1 cellular context compared by ENCODE assay signal in genomic region chr11:28657378-28658030, GRCh38.
TF ChIP-seq lines count a peak whose summit lies in the region.

No MANE protein-coding gene starts in this region.

TF ChIP-seq in SK-N-SH, 30 proteins besides CTCF, POLR2A, EP300 and RAD21 (continued from another document):
- TF ChIP-seq, protein P1, sequence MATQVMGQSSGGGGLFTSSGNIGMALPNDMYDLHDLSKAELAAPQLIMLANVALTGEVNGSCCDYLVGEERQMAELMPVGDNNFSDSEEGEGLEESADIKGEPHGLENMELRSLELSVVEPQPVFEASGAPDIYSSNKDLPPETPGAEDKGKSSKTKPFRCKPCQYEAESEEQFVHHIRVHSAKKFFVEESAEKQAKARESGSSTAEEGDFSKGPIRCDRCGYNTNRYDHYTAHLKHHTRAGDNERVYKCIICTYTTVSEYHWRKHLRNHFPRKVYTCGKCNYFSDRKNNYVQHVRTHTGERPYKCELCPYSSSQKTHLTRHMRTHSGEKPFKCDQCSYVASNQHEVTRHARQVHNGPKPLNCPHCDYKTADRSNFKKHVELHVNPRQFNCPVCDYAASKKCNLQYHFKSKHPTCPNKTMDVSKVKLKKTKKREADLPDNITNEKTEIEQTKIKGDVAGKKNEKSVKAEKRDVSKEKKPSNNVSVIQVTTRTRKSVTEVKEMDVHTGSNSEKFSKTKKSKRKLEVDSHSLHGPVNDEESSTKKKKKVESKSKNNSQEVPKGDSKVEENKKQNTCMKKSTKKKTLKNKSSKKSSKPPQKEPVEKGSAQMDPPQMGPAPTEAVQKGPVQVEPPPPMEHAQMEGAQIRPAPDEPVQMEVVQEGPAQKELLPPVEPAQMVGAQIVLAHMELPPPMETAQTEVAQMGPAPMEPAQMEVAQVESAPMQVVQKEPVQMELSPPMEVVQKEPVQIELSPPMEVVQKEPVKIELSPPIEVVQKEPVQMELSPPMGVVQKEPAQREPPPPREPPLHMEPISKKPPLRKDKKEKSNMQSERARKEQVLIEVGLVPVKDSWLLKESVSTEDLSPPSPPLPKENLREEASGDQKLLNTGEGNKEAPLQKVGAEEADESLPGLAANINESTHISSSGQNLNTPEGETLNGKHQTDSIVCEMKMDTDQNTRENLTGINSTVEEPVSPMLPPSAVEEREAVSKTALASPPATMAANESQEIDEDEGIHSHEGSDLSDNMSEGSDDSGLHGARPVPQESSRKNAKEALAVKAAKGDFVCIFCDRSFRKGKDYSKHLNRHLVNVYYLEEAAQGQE (IDR thresholded peaks at IDR 0.05; ENCODE audit: low read depth, low read length): no peak
- peak; percentile 62 for TF ChIP-seq JUND (IDR thresholded peaks at IDR 0.05)
- no peak for TF ChIP-seq NRF1 (IDR thresholded peaks at IDR 0.05; ENCODE audit: low read depth, low read length)
- TF ChIP-seq MAX (IDR thresholded peaks at IDR 0.05; ENCODE audit: low read depth): no peak
- TF ChIP-seq, protein P2, sequence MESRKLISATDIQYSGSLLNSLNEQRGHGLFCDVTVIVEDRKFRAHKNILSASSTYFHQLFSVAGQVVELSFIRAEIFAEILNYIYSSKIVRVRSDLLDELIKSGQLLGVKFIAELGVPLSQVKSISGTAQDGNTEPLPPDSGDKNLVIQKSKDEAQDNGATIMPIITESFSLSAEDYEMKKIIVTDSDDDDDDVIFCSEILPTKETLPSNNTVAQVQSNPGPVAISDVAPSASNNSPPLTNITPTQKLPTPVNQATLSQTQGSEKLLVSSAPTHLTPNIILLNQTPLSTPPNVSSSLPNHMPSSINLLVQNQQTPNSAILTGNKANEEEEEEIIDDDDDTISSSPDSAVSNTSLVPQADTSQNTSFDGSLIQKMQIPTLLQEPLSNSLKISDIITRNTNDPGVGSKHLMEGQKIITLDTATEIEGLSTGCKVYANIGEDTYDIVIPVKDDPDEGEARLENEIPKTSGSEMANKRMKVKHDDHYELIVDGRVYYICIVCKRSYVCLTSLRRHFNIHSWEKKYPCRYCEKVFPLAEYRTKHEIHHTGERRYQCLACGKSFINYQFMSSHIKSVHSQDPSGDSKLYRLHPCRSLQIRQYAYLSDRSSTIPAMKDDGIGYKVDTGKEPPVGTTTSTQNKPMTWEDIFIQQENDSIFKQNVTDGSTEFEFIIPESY (IDR thresholded peaks at IDR 0.05; ENCODE audit: borderline replicate concordance, low read depth): no peak
- TF ChIP-seq, protein P3, sequence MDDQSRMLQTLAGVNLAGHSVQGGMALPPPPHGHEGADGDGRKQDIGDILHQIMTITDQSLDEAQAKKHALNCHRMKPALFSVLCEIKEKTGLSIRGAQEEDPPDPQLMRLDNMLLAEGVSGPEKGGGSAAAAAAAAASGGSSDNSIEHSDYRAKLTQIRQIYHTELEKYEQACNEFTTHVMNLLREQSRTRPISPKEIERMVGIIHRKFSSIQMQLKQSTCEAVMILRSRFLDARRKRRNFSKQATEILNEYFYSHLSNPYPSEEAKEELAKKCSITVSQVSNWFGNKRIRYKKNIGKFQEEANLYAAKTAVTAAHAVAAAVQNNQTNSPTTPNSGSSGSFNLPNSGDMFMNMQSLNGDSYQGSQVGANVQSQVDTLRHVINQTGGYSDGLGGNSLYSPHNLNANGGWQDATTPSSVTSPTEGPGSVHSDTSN (IDR thresholded peaks at IDR 0.05): no peak
- TF ChIP-seq SMC3 (IDR thresholded peaks at IDR 0.05; ENCODE audit: low read depth, low read length): no peak
- no peak for TF ChIP-seq TAF1 (IDR thresholded peaks at IDR 0.05; ENCODE audit: borderline replicate concordance, low read depth, low read length)
- TF ChIP-seq FOSL2 (IDR thresholded peaks at IDR 0.05; ENCODE audit: borderline replicate concordance, low read depth): peak; percentile 47; the same call in 1 of the 2 replicates
- TF ChIP-seq ELF1 (IDR thresholded peaks at IDR 0.05): no peak
- TF ChIP-seq GABPA (IDR thresholded peaks at IDR 0.05; ENCODE audit: low read depth): no peak
- TF ChIP-seq CHD2 (IDR thresholded peaks at IDR 0.05; ENCODE audit: low read length, partially characterized antibody): no peak
- TF ChIP-seq TCF12 (IDR thresholded peaks at IDR 0.05): peak; percentile 8; the same call in 1 of the 2 replicates
- TF ChIP-seq MXI1 (IDR thresholded peaks at IDR 0.05; ENCODE audit: low read depth, low read length): no peak
- no peak for TF ChIP-seq USF2 (IDR thresholded peaks at IDR 0.05; ENCODE audit: borderline replicate concordance, low read depth, low read length)
- no peak for TF ChIP-seq POLR2AphosphoS5 (IDR thresholded peaks at IDR 0.05; ENCODE audit: low read depth, low read length)
- TF ChIP-seq GATA2 (CRISPR knock-in tag; IDR thresholded peaks at IDR 0.05): no peak
- TF ChIP-seq SIN3A (IDR thresholded peaks at IDR 0.05; ENCODE audit: borderline replicate concordance, low read depth, low read length): no peak
- no peak for TF ChIP-seq RXRA (IDR thresholded peaks at IDR 0.05; ENCODE audit: borderline replicate concordance, low read depth)
- no peak for TF ChIP-seq FOXM1 (IDR thresholded peaks at IDR 0.05; ENCODE audit: low read depth)
- TF ChIP-seq USF1 (IDR thresholded peaks at IDR 0.05; ENCODE audit: borderline replicate concordance, low read depth): no peak
